In genomic region chr15:93071469-93071891, GRCh38 we compare ENCODE assay signal across 11 cellular contexts. TPM values are rescaled to one million over a fixed set of nuclear protein-coding genes. Genes with fewer than 3 reads are reported as not detected.
A peak's percentile ranks its signal among the peaks of the same experiment; 100 is the strongest.
DNase-seq lines count a peak whose midpoint lies in the region; ATAC-seq, FAIRE-seq and TF ChIP-seq lines count a peak whose summit lies in the region.
"Had no signal": no experiment of that assay in that cellular context is flagged by ENCODE, and none has a peak within 500 bp of the region (broad histone marks: within the 10 kb centered on the region; RNA-seq: fewer than 3 reads in every experiment).

No MANE protein-coding gene starts in this region.

- peak overlapping the region; percentile 82 for H3K4me3 ChIP-seq in H7 (ENCODE audit: insufficient read depth, low read depth, low read length)
- H3K4me3 ChIP-seq in cardiac fibroblast (replicated peaks in 1 of 2; ENCODE audit: low read depth in 2 of 2, low read length in 2 of 2): peak overlapping the region; percentile 54 to 92
- H3K4me3 ChIP-seq in keratinocyte (ENCODE audit: control insufficient read depth in 2 of 3, extremely low read depth in 1 of 3, insufficient read depth in 2 of 3, low read depth in 1 of 3, low read length in 3 of 3): peak overlapping the region; percentile 1 to 67 (median 64)
- peak overlapping the region; percentile 65 for H3K4me3 ChIP-seq in skeletal muscle satellite cell (ENCODE audit: low read length)

- DNase-seq in H7: peak; percentile 69
- DNase-seq in cardiac fibroblast (ENCODE audit: low read depth in 2 of 2): peak; percentile 22 to 62
- no peak for DNase-seq in keratinocyte (ENCODE audit: low read depth, low spot score)
- no peak for DNase-seq in stimulated activated CD4-positive, alpha-beta T cell treated with anti-CD3 and anti-CD28 coated beads, Interleukin-1b, Interleukin-23, amount 100 ng/mL, for 48 hours
- DNase-seq in NOMO-1 (lab: John Stamatoyannopoulos, UW; ENCODE audit: unreplicated experiment in 2 of 2): no peak
- DNase-seq: dermis blood vessel endothelial cell, WERI-Rb-1 had no signal

- H3K27ac ChIP-seq in keratinocyte (ENCODE audit: control insufficient read depth, insufficient read depth, low read length): no peak overlapping the region
- H3K27ac ChIP-seq: WERI-Rb-1 had no signal

- H3K9me3 ChIP-seq in keratinocyte (ENCODE audit: control insufficient read depth, low read depth, low read length): no peaks in the 10 kb centered on the region
- no peaks in the 10 kb centered on the region for H3K9me3 ChIP-seq in skeletal muscle satellite cell (replicated peaks; ENCODE audit: low read length)

- no peaks in the 10 kb centered on the region for H3K36me3 ChIP-seq in H7 (replicated peaks; ENCODE audit: control insufficient read depth, insufficient read depth, low read length)
- no peaks in the 10 kb centered on the region for H3K36me3 ChIP-seq in keratinocyte (ENCODE audit: control insufficient read depth in 2 of 2, extremely low read depth in 1 of 2, insufficient read depth in 2 of 2, low read length in 2 of 2)
- H3K36me3 ChIP-seq in skeletal muscle satellite cell (ENCODE audit: insufficient read depth, low read length): no peaks in the 10 kb centered on the region
- H3K36me3 ChIP-seq: WERI-Rb-1 had no signal

- no peaks in the 10 kb centered on the region for H3K79me2 ChIP-seq in keratinocyte (ENCODE audit: control insufficient read depth, insufficient read depth, low read length)

- H3K27me3 ChIP-seq in H7 (ENCODE audit: control insufficient read depth, insufficient read depth, low read length) (peaks cover 8% of the 10 kb centered on the region), keratinocyte (ENCODE audit: control insufficient read depth, extremely low read depth, insufficient read depth, low read length) (peaks cover 34% of the 10 kb centered on the region), skeletal muscle satellite cell (ENCODE audit: control insufficient read depth, insufficient read depth, low read length) (peaks cover 92% of the 10 kb centered on the region)

- peak overlapping the region; percentile 10 for H2AFZ ChIP-seq in keratinocyte (ENCODE audit: control insufficient read depth, low read length)

- H3K9me1 ChIP-seq in keratinocyte (ENCODE audit: control insufficient read depth, extremely low read depth, insufficient read depth, low read length): no peaks in the 10 kb centered on the region

- H3K9ac ChIP-seq in keratinocyte (ENCODE audit: control insufficient read depth, extremely low read depth, insufficient read depth, low read length) (peak overlapping the region; percentile 59), skeletal muscle satellite cell (ENCODE audit: low read depth, low read length) (no peak overlapping the region)

- H3K4me1 ChIP-seq in keratinocyte (ENCODE audit: control insufficient read depth, extremely low read depth, insufficient read depth, low read length) (peaks cover 5% of the 10 kb centered on the region), skeletal muscle satellite cell (ENCODE audit: control insufficient read depth, insufficient read depth, low read length) (peaks cover 22% of the 10 kb centered on the region)

- no peak for FAIRE-seq in keratinocyte (lab: Jason Lieb, UNC)
- FAIRE-seq: G401.6 had no signal

- TF ChIP-seq CTCF in cardiac fibroblast (IDR thresholded peaks at IDR 0.05; ENCODE audit: low read depth, low read length) (no peak), keratinocyte (optimal IDR thresholded peaks at IDR 0.05 in 1 of 3, IDR thresholded peaks at IDR 0.05 in 1 of 3, conservative IDR thresholded peaks at IDR 0.05 in 1 of 3; ENCODE audit: extremely low read depth in 1 of 3, insufficient read depth in 2 of 3, low read length in 3 of 3) (no peak)

- no peaks in the 10 kb centered on the region for H4K20me1 ChIP-seq in keratinocyte (ENCODE audit: control insufficient read depth, extremely low read depth, insufficient read depth, low read length)

- no peak for ATAC-seq in HG03342 (IDR thresholded peaks at IDR 0.05; ENCODE audit: unreplicated experiment)
- no peak for ATAC-seq in HG03442 (IDR thresholded peaks at IDR 0.05; ENCODE audit: unreplicated experiment)

- peak overlapping the region; percentile 83 for H3K4me2 ChIP-seq in keratinocyte (ENCODE audit: control insufficient read depth, extremely low read depth, insufficient read depth, low read depth, low read length)
- H3K4me2 ChIP-seq in skeletal muscle satellite cell (ENCODE audit: low read length): peak overlapping the region; percentile 68

- dilution Hi-C loops in keratinocyte (cut with MboI; ENCODE audit: extremely low pct_ligation_motif_present, low sequenced_read_pairs): no loop called here

RNA-seq across cellular contexts. Expression of gene RGMA, which starts 17.5 kb away (rescaled TPM):
- 32.6 and 34.3 TPM in 2 replicates for total RNA-seq in H7 (2014; rRNA removed; shearing (Covaris generic))
- 0.18 to 0.32 TPM (median 0.22 TPM) in 3 replicates for polyA plus RNA-seq in keratinocyte
- 0.24 TPM for polyA plus RNA-seq in keratinocyte (2011; ENCODE audit: low read depth)
- polyA plus RNA-seq in keratinocyte (2011; cell fraction: cytosol; rRNA removed): 0.17 and 0.30 TPM in 2 replicates
- 0.25 and 0.91 TPM in 2 replicates for polyA plus RNA-seq in keratinocyte (2011; cell fraction: nucleus; rRNA removed)
- 0.54 and 3.3 TPM in 2 replicates for polyA plus RNA-seq in keratinocyte (2012; ENCODE audit: low replicate concordance)
- polyA minus RNA-seq in keratinocyte: 0.13 to 1.0 TPM (median 0.83 TPM) in 3 replicates
- 0.96 TPM for polyA minus RNA-seq in keratinocyte (2011; cell fraction: cytosol; rRNA and poly(A)+ RNA removed)
- polyA minus RNA-seq in keratinocyte (2011; cell fraction: nucleus; rRNA and poly(A)+ RNA removed): 0.63 TPM in 1 of 2 replicates, not detected in the other
- total RNA-seq in skeletal muscle satellite cell (2012; rRNA removed): 0.51 and 1.3 TPM in 2 replicates

Comparison
In these comparisons a context has a peak if more than half of its experiments do, and no peak if none do; other contexts are left out.
1. DNase-seq: peak in H7 (single experiment) and cardiac fibroblast (2 of 2); none in keratinocyte (single experiment), stimulated activated CD4-positive, alpha-beta T cell treated with anti-CD3 and anti-CD28 coated beads, Interleukin-1b, Interleukin-23, amount 100 ng/mL, for 48 hours (single experiment) and NOMO-1 (0 of 2).
2. Peak in every context shown above with its lines, with median percentiles within 50 percentile points of each other: H3K4me3 ChIP-seq.